ENCODE assay signal across 18 cellular contexts in genomic region chr1:108892356-108893140, GRCh38. TPM values are rescaled to one million over a fixed set of nuclear protein-coding genes. Genes with fewer than 3 reads are reported as not detected.
DNase-seq lines count a peak whose midpoint lies in the region; ATAC-seq, FAIRE-seq and TF ChIP-seq lines count a peak whose summit lies in the region.
"Had no signal": no experiment of that assay in that cellular context is flagged by ENCODE, and none has a peak within 500 bp of the region (broad histone marks: within the 10 kb centered on the region; RNA-seq: fewer than 3 reads in every experiment).

No MANE protein-coding gene starts in this region.

- H3K9me3 ChIP-seq in gastrocnemius medialis: no peaks in the 10 kb centered on the region
- H3K9me3 ChIP-seq: BE2C, body of pancreas, lower lobe of right lung had no signal

- H3K36me3 ChIP-seq in gastrocnemius medialis: no peaks in the 10 kb centered on the region
- H3K36me3 ChIP-seq: BE2C, lower lobe of right lung had no signal

- H3K4me3 ChIP-seq in gastrocnemius medialis: no peak overlapping the region
- H3K4me3 ChIP-seq: body of pancreas, lower lobe of right lung had no signal

- H3K27ac ChIP-seq in epithelial cell of prostate (peak overlapping the region; percentile 1), gastrocnemius medialis (no peak overlapping the region)
- H3K27ac ChIP-seq: body of pancreas, lower lobe of right lung had no signal

- DNase-seq in EH (ENCODE audit: low read depth): peak; percentile 46
- peak; percentile 21 for DNase-seq in SK-MEL-5 (ENCODE audit: low read depth, low spot score)
- DNase-seq in epithelial cell of prostate (ENCODE audit: low read depth, low spot score): no peak
- DNase-seq in osteocyte (ENCODE audit: extremely low spot score, unreplicated experiment): no peak
- DNase-seq in gastrocnemius medialis: no peak
- DNase-seq in HuH-7.5 (ENCODE audit: low spot score): no peak
- no peak for DNase-seq in HTR-8/SVneo (ENCODE audit: insufficient read length, low spot score)
- no peak for DNase-seq in retina
- DNase-seq: activated CD4-positive, alpha-beta T cell treated with anti-CD3 and anti-CD28 coated beads, Interleukin-2, amount 10 ng/mL, durations not matched to agents 24 days and 14 days; activated CD8-positive, alpha-beta memory T cell treated with anti-CD3 and anti-CD28 coated beads, Interleukin-2, amount 50 U/mL, for 48 hours; activated naive CD4-positive, alpha-beta T cell treated with Interleukin-2 at 50 U/mL for 16 hours; BE2C; body of pancreas; lower lobe of right lung; natural killer cell; NCI-H524; OCI-M1 had no signal

- peak overlapping the region; percentile 84 for H3K27ac Mint-ChIP-seq in osteocyte (ENCODE audit: unreplicated experiment)
- H3K27ac Mint-ChIP-seq: activated CD4-positive, alpha-beta T cell treated with anti-CD3 and anti-CD28 coated beads, Interleukin-2, amount 10 ng/mL, durations not matched to agents 24 days and 14 days; natural killer cell had no signal

- H3K27me3 ChIP-seq in gastrocnemius medialis: peaks cover 0 to 3% (median 0%) of the 10 kb centered on the region in 3 donors
- H3K27me3 ChIP-seq: BE2C, body of pancreas had no signal

- H3K4me1 Mint-ChIP-seq in osteocyte (ENCODE audit: unreplicated experiment): peaks cover 55% of the 10 kb centered on the region
- H3K4me1 Mint-ChIP-seq: natural killer cell had no signal

- H3K27me3 Mint-ChIP-seq in osteocyte (ENCODE audit: unreplicated experiment): no peaks in the 10 kb centered on the region
- H3K27me3 Mint-ChIP-seq: activated CD4-positive, alpha-beta T cell treated with anti-CD3 and anti-CD28 coated beads, Interleukin-2, amount 10 ng/mL, durations not matched to agents 24 days and 14 days had no signal

- peaks cover 6% of the 10 kb centered on the region for H3K36me3 Mint-ChIP-seq in osteocyte (ENCODE audit: unreplicated experiment)
- H3K36me3 Mint-ChIP-seq: natural killer cell had no signal

- in situ Hi-C loops in SK-MEL-5 (cut with HindIII; ENCODE audit: low pct_unique_long_range_greater_than_20kb, low sequenced_read_pairs): no loop called here
- in situ Hi-C loops in gastrocnemius medialis (cut with MboI; ENCODE audit: low sequenced_read_pairs in 4 of 4): loop anchor here in 3 of 4 donors (5.0 kb wide), 2 partner anchors 60 to 65 kb away; no protein-coding TSS in a partner anchor

- TF ChIP-seq CTCF in osteocyte (IDR thresholded peaks at IDR 0.05) (no peak), gastrocnemius medialis (IDR thresholded peaks at IDR 0.05 in 4 of 5, conservative IDR thresholded peaks at IDR 0.05 in 1 of 5) (no peak)

- H3K9me3 Mint-ChIP-seq in osteocyte (ENCODE audit: unreplicated experiment): no peaks in the 10 kb centered on the region
- H3K9me3 Mint-ChIP-seq: activated CD4-positive, alpha-beta T cell treated with anti-CD3 and anti-CD28 coated beads, Interleukin-2, amount 10 ng/mL, durations not matched to agents 24 days and 14 days; natural killer cell had no signal

- no peak for TF ChIP-seq POLR2A in gastrocnemius medialis (IDR thresholded peaks at IDR 0.05)

- no peak for ATAC-seq in gastrocnemius medialis
- ATAC-seq: body of pancreas, lower lobe of right lung, natural killer cell had no signal

- peaks cover 5 to 8% of the 10 kb centered on the region in 2 donors for H3K4me1 ChIP-seq in gastrocnemius medialis
- H3K4me1 ChIP-seq: body of pancreas had no signal

- intact Hi-C loops in gastrocnemius medialis (cut with DNase I; ENCODE audit: low total_unique reads): no loop called here

- FAIRE-seq in HTR-8/SVneo (lab: Jason Lieb, UNC): no peak
- FAIRE-seq: GM18507 had no signal

- no peak overlapping the region for H3K4me3 Mint-ChIP-seq in osteocyte (ENCODE audit: unreplicated experiment)
- H3K4me3 Mint-ChIP-seq: activated CD4-positive, alpha-beta T cell treated with anti-CD3 and anti-CD28 coated beads, Interleukin-2, amount 10 ng/mL, durations not matched to agents 24 days and 14 days; natural killer cell had no signal

RNA-seq across cellular contexts. Expression of gene GPSM2, which starts 15.8 kb away (rescaled TPM):
- total RNA-seq in SK-MEL-5 (2014; rRNA removed; shearing (Covaris generic)): 25.8 and 27.9 TPM in 2 replicates
- polyA plus RNA-seq in SK-MEL-5 (2015; cell fraction: cytosol; rRNA removed): 18.6 and 24.3 TPM in 2 replicates
- 5.8 and 15.5 TPM in 2 replicates for polyA plus RNA-seq in SK-MEL-5 (2015; cell fraction: nucleus; rRNA removed)
- 37.1 and 40.9 TPM in 2 replicates for total RNA-seq in osteocyte
- total RNA-seq in gastrocnemius medialis: 10 to 100 TPM in 2 of 4 donors, 1 to 10 TPM in 2; 7.0 to 51.4 (median 13.0) TPM

RNA-seq across cellular contexts. Expression of gene AKNAD1, which starts 35.7 kb away (rescaled TPM):
- 0.13 TPM in 1 of 2 replicates, not detected in the other for total RNA-seq in SK-MEL-5 (2014; rRNA removed; shearing (Covaris generic))
- polyA plus RNA-seq in SK-MEL-5 (2015; cell fraction: cytosol; rRNA removed): not detected in 2 replicates
- not detected in 2 replicates for polyA plus RNA-seq in SK-MEL-5 (2015; cell fraction: nucleus; rRNA removed)
- total RNA-seq in osteocyte (0.70 and 1.1 TPM in 2 replicates), gastrocnemius medialis (1 to 10 TPM in 1 of 4 donors, under 1 TPM in 1, not detected in 2; 0.67 to 3.9 TPM)
- total RNA-seq: activated CD4-positive, alpha-beta T cell treated with anti-CD3 and anti-CD28 coated beads, Interleukin-2, amount 10 ng/mL, durations not matched to agents 24 days and 14 days; body of pancreas; natural killer cell had no signal

Comparison
In these comparisons a context has a peak if more than half of its experiments do, and no peak if none do; other contexts are left out.
1. DNase-seq: peak in EH (single experiment) and SK-MEL-5 (single experiment); none in epithelial cell of prostate (single experiment), osteocyte (single experiment), gastrocnemius medialis (0 of 2), HuH-7.5 (single experiment), HTR-8/SVneo (single experiment) and retina (single experiment).